In genomic region chr3:104523136-104523535, GRCh38 we compare ENCODE assay signal across 14 cellular contexts.
DNase-seq lines count a peak whose midpoint lies in the region; ATAC-seq, FAIRE-seq and TF ChIP-seq lines count a peak whose summit lies in the region.
"Had no signal": no experiment of that assay in that cellular context is flagged by ENCODE, and none has a peak within 500 bp of the region (broad histone marks: within the 10 kb centered on the region; RNA-seq: fewer than 3 reads in every experiment).

No MANE protein-coding gene starts in this region.

- FAIRE-seq in GM12892 (lab: Jason Lieb, UNC): peak; percentile 54

- peak overlapping the region; percentile 75 for H3K4me3 Mint-ChIP-seq in activated B cell treated with CpG ODN at 0.5 μM for 24 hours
- H3K4me3 Mint-ChIP-seq: stimulated activated naive CD8-positive, alpha-beta T cell treated with anti-CD3 and anti-CD28 coated beads, Interleukin-15, amount 100 ng/mL, for 72 hours had no signal

- H3K27me3 Mint-ChIP-seq in activated B cell treated with CpG ODN at 0.5 μM for 24 hours: no peaks in the 10 kb centered on the region

- DNase-seq in GM12892 (ENCODE audit: insufficient read length) (no peak), activated B cell treated with CpG ODN at 0.5 μM for 24 hours (no peak), mesenteric fat pad (ENCODE audit: low spot score) (no peak), HPDE6-E6E7 (ENCODE audit: extremely low spot score) (no peak), NCI-H1436 (lab: John Stamatoyannopoulos, UW) (no peak), UCSD-AML1 (lab: John Stamatoyannopoulos, UW; ENCODE audit: unreplicated experiment) (no peak)
- DNase-seq: EL; NCI-H1694; NCI-H526; SHP77; stimulated activated naive CD8-positive, alpha-beta T cell treated with anti-CD3 and anti-CD28 coated beads, Interleukin-15, amount 100 ng/mL, for 72 hours had no signal

- H3K36me3 Mint-ChIP-seq in activated B cell treated with CpG ODN at 0.5 μM for 24 hours (ENCODE audit: low read depth): peaks cover 2% of the 10 kb centered on the region

- TF ChIP-seq POLR2A in GM12892 (IDR thresholded peaks at IDR 0.05; ENCODE audit: low read depth, low read length): no peak

- CTCF ChIA-PET in activated B cell treated with CpG ODN at 0.5 μM for 24 hours (lab: Charles Lee): no interaction called here

- ATAC-seq in GM21515 (IDR thresholded peaks at IDR 0.05; ENCODE audit: unreplicated experiment) (peak; percentile 25), HG03521 (IDR thresholded peaks at IDR 0.05; ENCODE audit: unreplicated experiment) (peak; percentile 22), activated B cell treated with CpG ODN at 0.5 μM for 24 hours (ENCODE audit: low read depth) (no peak)
- ATAC-seq: gastroesophageal sphincter; stimulated activated naive CD8-positive, alpha-beta T cell treated with anti-CD3 and anti-CD28 coated beads, Interleukin-15, amount 100 ng/mL, for 72 hours had no signal

- H3K27ac Mint-ChIP-seq in activated B cell treated with CpG ODN at 0.5 μM for 24 hours: peak overlapping the region; percentile 98
- H3K27ac Mint-ChIP-seq: stimulated activated naive CD8-positive, alpha-beta T cell treated with anti-CD3 and anti-CD28 coated beads, Interleukin-15, amount 100 ng/mL, for 72 hours had no signal

- intact Hi-C loops in activated B cell treated with CpG ODN at 0.5 μM for 24 hours (cut with micrococcal nuclease): loop anchor here (1.0 to 10.0 kb wide), 3 partner anchors 11 to 1344 kb away; partner anchors contain the start of gene CBLB

- peaks cover 83% of the 10 kb centered on the region for H3K4me1 Mint-ChIP-seq in activated B cell treated with CpG ODN at 0.5 μM for 24 hours
- H3K4me1 Mint-ChIP-seq: stimulated activated naive CD8-positive, alpha-beta T cell treated with anti-CD3 and anti-CD28 coated beads, Interleukin-15, amount 100 ng/mL, for 72 hours had no signal

- POLR2A ChIA-PET in activated B cell treated with CpG ODN at 0.5 μM for 24 hours (lab: Charles Lee): interaction anchor here (2.9 kb wide), 1 partner anchor 845 kb away, joined by 13 read pairs; the partner anchor contains the start of gene ALCAM

- TF ChIP-seq CTCF in activated B cell treated with CpG ODN at 0.5 μM for 24 hours (IDR thresholded peaks at IDR 0.05): no peak

- no peaks in the 10 kb centered on the region for H3K9me3 Mint-ChIP-seq in activated B cell treated with CpG ODN at 0.5 μM for 24 hours
- H3K9me3 Mint-ChIP-seq: stimulated activated naive CD8-positive, alpha-beta T cell treated with anti-CD3 and anti-CD28 coated beads, Interleukin-15, amount 100 ng/mL, for 72 hours had no signal
